ENCODE assay signal across 8 cellular contexts in genomic region chr20:31860431-31861345, GRCh38. TPM values are rescaled to one million over a fixed set of nuclear protein-coding genes. Genes with fewer than 3 reads are reported as not detected.
DNase-seq lines count a peak whose midpoint lies in the region; ATAC-seq lines count a peak whose summit lies in the region.

No MANE protein-coding gene starts in this region.

- H3K27me3 ChIP-seq in iPS-15b (ENCODE audit: control insufficient read depth, insufficient read depth, low read length) = peaks cover 12% of the 10 kb centered on the region

- H3K4me1 Mint-ChIP-seq in activated naive CD8-positive, alpha-beta T cell treated with anti-CD3 and anti-CD28 coated beads for 36 hours = peaks cover 3% of the 10 kb centered on the region
- peaks cover 13% of the 10 kb centered on the region for H3K4me1 Mint-ChIP-seq in stimulated activated effector memory CD8-positive, alpha-beta T cell treated with anti-CD3 and anti-CD28 coated beads, Interleukin-12 subunit alpha, Interleukin-12 subunit beta, amount 100 ng/mL, for 72 hours

- H3K4me3 Mint-ChIP-seq in activated naive CD8-positive, alpha-beta T cell treated with anti-CD3 and anti-CD28 coated beads for 36 hours = peak overlapping the region; percentile 4
- H3K4me3 Mint-ChIP-seq in stimulated activated effector memory CD8-positive, alpha-beta T cell treated with anti-CD3 and anti-CD28 coated beads, Interleukin-12 subunit alpha, Interleukin-12 subunit beta, amount 100 ng/mL, for 72 hours = peak overlapping the region; percentile 70

- no peaks in the 10 kb centered on the region for H3K9me3 Mint-ChIP-seq in activated naive CD8-positive, alpha-beta T cell treated with anti-CD3 and anti-CD28 coated beads for 36 hours
- no peaks in the 10 kb centered on the region for H3K9me3 Mint-ChIP-seq in stimulated activated effector memory CD8-positive, alpha-beta T cell treated with anti-CD3 and anti-CD28 coated beads, Interleukin-12 subunit alpha, Interleukin-12 subunit beta, amount 100 ng/mL, for 72 hours

- H3K27ac Mint-ChIP-seq in activated naive CD8-positive, alpha-beta T cell treated with anti-CD3 and anti-CD28 coated beads for 36 hours = no peak overlapping the region
- H3K27ac Mint-ChIP-seq in stimulated activated effector memory CD8-positive, alpha-beta T cell treated with anti-CD3 and anti-CD28 coated beads, Interleukin-12 subunit alpha, Interleukin-12 subunit beta, amount 100 ng/mL, for 72 hours = no peak overlapping the region

- peaks cover 31% of the 10 kb centered on the region for H3K27me3 Mint-ChIP-seq in activated naive CD8-positive, alpha-beta T cell treated with anti-CD3 and anti-CD28 coated beads for 36 hours

- peaks cover 13% of the 10 kb centered on the region for H3K4me1 ChIP-seq in iPS-15b (ENCODE audit: control insufficient read depth, insufficient read depth, low read length)

- no peaks in the 10 kb centered on the region for H3K9me3 ChIP-seq in iPS-15b (ENCODE audit: control insufficient read depth, insufficient read depth, low read length)

- H3K4me3 ChIP-seq in iPS-15b (ENCODE audit: low read depth, low read length) = peak overlapping the region; percentile 79

- no peaks in the 10 kb centered on the region for H3K36me3 Mint-ChIP-seq in activated naive CD8-positive, alpha-beta T cell treated with anti-CD3 and anti-CD28 coated beads for 36 hours
- peaks cover 6% of the 10 kb centered on the region for H3K36me3 Mint-ChIP-seq in stimulated activated effector memory CD8-positive, alpha-beta T cell treated with anti-CD3 and anti-CD28 coated beads, Interleukin-12 subunit alpha, Interleukin-12 subunit beta, amount 100 ng/mL, for 72 hours

- DNase-seq in NCI-H1417 (lab: John Stamatoyannopoulos, UW) (peak; percentile 46 to 88 (median 87)), NCI-H1417 treated with DMSO at 0.1 percent for 48 hours (lab: John Stamatoyannopoulos, UW) (no peak), HuH-7 (ENCODE audit: low spot score) (peak; percentile 72), NCI-H2081 treated with DMSO at 0.1 percent for 48 hours (lab: John Stamatoyannopoulos, UW) (no peak), NCI-H2196 treated with DMSO at 0.1 percent for 48 hours (lab: John Stamatoyannopoulos, UW; ENCODE audit: unreplicated experiment) (no peak)
- no peak for DNase-seq in activated naive CD8-positive, alpha-beta T cell treated with anti-CD3 and anti-CD28 coated beads for 36 hours
- DNase-seq in stimulated activated effector memory CD8-positive, alpha-beta T cell treated with anti-CD3 and anti-CD28 coated beads, Interleukin-12 subunit alpha, Interleukin-12 subunit beta, amount 100 ng/mL, for 72 hours (ENCODE audit: low spot score in 2 of 2) = no peak

- no peak overlapping the region for H3K9ac ChIP-seq in iPS-15b (ENCODE audit: low read depth, low read length)

- peak; percentile 44 for ATAC-seq in stimulated activated effector memory CD8-positive, alpha-beta T cell treated with anti-CD3 and anti-CD28 coated beads, Interleukin-12 subunit alpha, Interleukin-12 subunit beta, amount 100 ng/mL, for 72 hours

- no peaks in the 10 kb centered on the region for H3K36me3 ChIP-seq in iPS-15b (ENCODE audit: control insufficient read depth, insufficient read depth, low read length)

RNA-seq across cellular contexts. Expression of gene DUSP15, which starts 9.6 kb away (rescaled TPM):
- not detected for total RNA-seq in activated naive CD8-positive, alpha-beta T cell treated with anti-CD3 and anti-CD28 coated beads for 36 hours

RNA-seq across cellular contexts. Expression of gene TTLL9, which starts 9.7 kb away (rescaled TPM):
- not detected for total RNA-seq in activated naive CD8-positive, alpha-beta T cell treated with anti-CD3 and anti-CD28 coated beads for 36 hours

RNA-seq across cellular contexts. Expression of gene FOXS1, which starts 15.3 kb away (rescaled TPM):
- not detected for total RNA-seq in activated naive CD8-positive, alpha-beta T cell treated with anti-CD3 and anti-CD28 coated beads for 36 hours

RNA-seq across cellular contexts. Expression of gene MYLK2, which starts 41.5 kb away (rescaled TPM):
- total RNA-seq in activated naive CD8-positive, alpha-beta T cell treated with anti-CD3 and anti-CD28 coated beads for 36 hours = under 1 TPM; 0.21 to 0.36 TPM

Comparison
In these comparisons a context has a peak if more than half of its experiments do, and no peak if none do; other contexts are left out.
1. DNase-seq: peak in NCI-H1417 (3 of 3) and HuH-7 (single experiment); none in NCI-H1417 treated with DMSO at 0.1 percent for 48 hours (single experiment), activated naive CD8-positive, alpha-beta T cell treated with anti-CD3 and anti-CD28 coated beads for 36 hours (single experiment), stimulated activated effector memory CD8-positive, alpha-beta T cell treated with anti-CD3 and anti-CD28 coated beads, Interleukin-12 subunit alpha, Interleukin-12 subunit beta, amount 100 ng/mL, for 72 hours (0 of 2), NCI-H2081 treated with DMSO at 0.1 percent for 48 hours (single experiment) and NCI-H2196 treated with DMSO at 0.1 percent for 48 hours (single experiment).